34 cellular contexts compared by ENCODE assay signal in genomic region chr4:116537828-116538227, GRCh38.
"Had no signal": no experiment of that assay in that cellular context is flagged by ENCODE, and none has a peak within 500 bp of the region (broad histone marks: within the 10 kb centered on the region; RNA-seq: fewer than 3 reads in every experiment).

No MANE protein-coding gene starts in this region.

- H3K4me1 ChIP-seq: ascending aorta, colonic mucosa had no signal

- H3K27ac Mint-ChIP-seq: activated B cell treated with CpG ODN at 0.5 μM for 24 hours; activated CD4-positive, alpha-beta memory T cell treated with anti-CD3 and anti-CD28 coated beads, Interleukin-2, amount 10 ng/mL, durations not matched to agents 7 days and 5 days; activated CD4-positive, alpha-beta T cell treated with anti-CD3 and anti-CD28 coated beads for 36 hours; activated CD4-positive, alpha-beta T cell treated with anti-CD3 and anti-CD28 coated beads, Interleukin-2, amount 10 ng/mL, durations not matched to agents 7 days and 5 days; activated CD8-positive, alpha-beta memory T cell treated with anti-CD3 and anti-CD28 coated beads, Interleukin-2, amount 10 ng/mL, durations not matched to agents 7 days and 5 days; activated CD8-positive, alpha-beta T cell treated with anti-CD3 and anti-CD28 coated beads, Interleukin-2, amount 10 ng/mL, durations not matched to agents 7 days and 5 days; activated naive CD4-positive, alpha-beta T cell treated with anti-CD3 and anti-CD28 coated beads, Interleukin-2, amount 10 ng/mL, durations not matched to agents 7 days and 5 days; activated naive CD4-positive, alpha-beta T cell treated with anti-CD3 and anti-CD28 coated beads, Interleukin-2, amount 50 U/mL, for 24 hours; activated naive CD8-positive, alpha-beta T cell; activated naive CD8-positive, alpha-beta T cell treated with anti-CD3 and anti-CD28 coated beads, Interleukin-2, amount 10 ng/mL, durations not matched to agents 7 days and 5 days; activated naive CD8-positive, alpha-beta T cell treated with anti-CD3 and anti-CD28 coated beads, Interleukin-2, amount 50 U/mL, for 24 hours; activated T-cell treated with anti-CD3 and anti-CD28 coated beads, Interleukin-2, amount 50 U/mL, for 24 hours; activated T-helper 2 cell treated with anti-CD3 and anti-CD28 coated beads, Interferon-gamma antibody, Interleukin-2, Interleukin-4, amounts not matched to agents 10 μg/mL and 5 μg/mL and 100 μg/mL, durations not matched to agents 14 hours and 24 hours and 36 hours; brain; T-helper 17 cell had no signal

- H3K27me3 ChIP-seq: ascending aorta, cardiac muscle cell, colonic mucosa had no signal

- DNase-seq: activated B cell treated with CpG ODN at 0.5 μM for 24 hours; activated CD4-positive, alpha-beta memory T cell treated with anti-CD3 and anti-CD28 coated beads, Interleukin-2, amount 10 ng/mL, durations not matched to agents 7 days and 5 days; activated CD4-positive, alpha-beta T cell treated with anti-CD3 and anti-CD28 coated beads for 1 hour; activated CD4-positive, alpha-beta T cell treated with anti-CD3 and anti-CD28 coated beads for 36 hours; activated CD4-positive, alpha-beta T cell treated with anti-CD3 and anti-CD28 coated beads for 48 hours; activated CD4-positive, alpha-beta T cell treated with anti-CD3 and anti-CD28 coated beads, Interleukin-2, amount 10 ng/mL, durations not matched to agents 7 days and 5 days; activated CD4-positive, alpha-beta T cell treated with anti-CD3 and anti-CD28 coated beads, Interleukin-2, amount 50 U/mL, for 48 hours; activated CD8-positive, alpha-beta memory T cell treated with anti-CD3 and anti-CD28 coated beads for 24 hours; activated CD8-positive, alpha-beta memory T cell treated with anti-CD3 and anti-CD28 coated beads, Interleukin-2, amount 10 ng/mL, durations not matched to agents 7 days and 5 days; activated CD8-positive, alpha-beta memory T cell treated with anti-CD3 and anti-CD28 coated beads, Interleukin-2, amount 50 U/mL, for 48 hours; activated CD8-positive, alpha-beta T cell treated with anti-CD3 and anti-CD28 coated beads, Interleukin-2, amount 10 ng/mL, durations not matched to agents 7 days and 5 days; activated effector memory CD4-positive, alpha-beta T cell treated with Interleukin-2 at 50 U/mL for 16 hours; activated gamma-delta T cell; activated naive CD4-positive, alpha-beta T cell treated with anti-CD3 and anti-CD28 coated beads, Interleukin-2, amount 10 ng/mL, durations not matched to agents 7 days and 5 days; activated naive CD4-positive, alpha-beta T cell treated with Interleukin-2 at 50 U/mL for 16 hours; activated naive CD8-positive, alpha-beta T cell treated with anti-CD3 and anti-CD28 coated beads, Interleukin-2, amount 10 ng/mL, durations not matched to agents 7 days and 5 days; activated naive CD8-positive, alpha-beta T cell treated with anti-CD3 and anti-CD28 coated beads, Interleukin-2, amount 50 U/mL, for 24 hours; activated T-cell treated with anti-CD3 and anti-CD28 coated beads, Interleukin-2, amount 50 U/mL, for 24 hours; activated T-cell treated with anti-CD3 and anti-CD28 coated beads, Interleukin-2, amount 50 U/mL, for 48 hours; amygdala; anterior cingulate cortex; caudate nucleus; cerebellar nuclear complex; colonic mucosa; T-helper 17 cell had no signal

- H3K36me3 ChIP-seq: ascending aorta, cardiac muscle cell, colonic mucosa had no signal

- H3K36me3 Mint-ChIP-seq: activated CD8-positive, alpha-beta memory T cell treated with anti-CD3 and anti-CD28 coated beads, Interleukin-2, amount 10 ng/mL, durations not matched to agents 7 days and 5 days; activated naive CD4-positive, alpha-beta T cell treated with anti-CD3 and anti-CD28 coated beads, Interleukin-2, amount 10 ng/mL, durations not matched to agents 7 days and 5 days; activated naive CD4-positive, alpha-beta T cell treated with anti-CD3 and anti-CD28 coated beads, Interleukin-2, amount 50 U/mL, for 24 hours; activated naive CD8-positive, alpha-beta T cell; activated naive CD8-positive, alpha-beta T cell treated with anti-CD3 and anti-CD28 coated beads, Interleukin-2, amount 10 ng/mL, durations not matched to agents 7 days and 5 days; brain had no signal

- H3K27ac ChIP-seq: ascending aorta, cardiac muscle cell, colonic mucosa, VCaP had no signal

- H3K4me1 Mint-ChIP-seq: activated B cell treated with CpG ODN at 0.5 μM for 24 hours; activated CD4-positive, alpha-beta memory T cell treated with anti-CD3 and anti-CD28 coated beads, Interleukin-2, amount 10 ng/mL, durations not matched to agents 7 days and 5 days; activated CD4-positive, alpha-beta T cell treated with anti-CD3 and anti-CD28 coated beads for 36 hours; activated CD4-positive, alpha-beta T cell treated with anti-CD3 and anti-CD28 coated beads, Interleukin-2, amount 10 ng/mL, durations not matched to agents 7 days and 5 days; activated CD8-positive, alpha-beta memory T cell treated with anti-CD3 and anti-CD28 coated beads, Interleukin-2, amount 10 ng/mL, durations not matched to agents 7 days and 5 days; activated naive CD4-positive, alpha-beta T cell treated with anti-CD3 and anti-CD28 coated beads, Interleukin-2, amount 10 ng/mL, durations not matched to agents 7 days and 5 days; activated naive CD4-positive, alpha-beta T cell treated with anti-CD3 and anti-CD28 coated beads, Interleukin-2, amount 50 U/mL, for 24 hours; activated naive CD8-positive, alpha-beta T cell treated with anti-CD3 and anti-CD28 coated beads, Interleukin-2, amount 10 ng/mL, durations not matched to agents 7 days and 5 days; activated naive CD8-positive, alpha-beta T cell treated with anti-CD3 and anti-CD28 coated beads, Interleukin-2, amount 50 U/mL, for 24 hours; brain; central memory CD8-positive, alpha-beta T cell; T-helper 17 cell had no signal

- H3K4me3 ChIP-seq: ascending aorta, cardiac muscle cell, colonic mucosa had no signal

- H3K27me3 Mint-ChIP-seq: activated B cell treated with CpG ODN at 0.5 μM for 24 hours; activated CD4-positive, alpha-beta memory T cell treated with anti-CD3 and anti-CD28 coated beads, Interleukin-2, amount 10 ng/mL, durations not matched to agents 7 days and 5 days; activated CD4-positive, alpha-beta T cell treated with anti-CD3 and anti-CD28 coated beads, Interleukin-2, amount 10 ng/mL, durations not matched to agents 7 days and 5 days; activated CD8-positive, alpha-beta memory T cell treated with anti-CD3 and anti-CD28 coated beads, Interleukin-2, amount 10 ng/mL, durations not matched to agents 7 days and 5 days; activated naive CD4-positive, alpha-beta T cell treated with anti-CD3 and anti-CD28 coated beads, Interleukin-2, amount 10 ng/mL, durations not matched to agents 7 days and 5 days; activated naive CD4-positive, alpha-beta T cell treated with anti-CD3 and anti-CD28 coated beads, Interleukin-2, amount 50 U/mL, for 24 hours; activated naive CD8-positive, alpha-beta T cell; activated naive CD8-positive, alpha-beta T cell treated with anti-CD3 and anti-CD28 coated beads, Interleukin-2, amount 10 ng/mL, durations not matched to agents 7 days and 5 days; activated naive CD8-positive, alpha-beta T cell treated with anti-CD3 and anti-CD28 coated beads, Interleukin-2, amount 50 U/mL, for 24 hours; activated T-cell treated with anti-CD3 and anti-CD28 coated beads, Interleukin-2, amount 50 U/mL, for 24 hours; brain; central memory CD8-positive, alpha-beta T cell; T-helper 17 cell had no signal

- ATAC-seq: activated CD4-positive, alpha-beta T cell treated with anti-CD3 and anti-CD28 coated beads for 36 hours; activated CD4-positive, CD25-positive, alpha-beta regulatory T cell treated with anti-CD3 and anti-CD28 coated beads, Interleukin-2, amount 50 U/mL, for 24 hours; activated CD8-positive, alpha-beta memory T cell treated with anti-CD3 and anti-CD28 coated beads, Interleukin-2, amount 10 ng/mL, durations not matched to agents 7 days and 5 days; activated CD8-positive, alpha-beta T cell treated with anti-CD3 and anti-CD28 coated beads, Interleukin-2, amount 10 ng/mL, durations not matched to agents 7 days and 5 days; activated naive CD8-positive, alpha-beta T cell treated with anti-CD3 and anti-CD28 coated beads, Interleukin-2, amount 50 U/mL, for 24 hours; T-helper 17 cell had no signal

- H3K4me3 Mint-ChIP-seq: activated B cell treated with CpG ODN at 0.5 μM for 24 hours; activated CD4-positive, alpha-beta memory T cell treated with anti-CD3 and anti-CD28 coated beads, Interleukin-2, amount 10 ng/mL, durations not matched to agents 7 days and 5 days; activated CD4-positive, alpha-beta T cell treated with anti-CD3 and anti-CD28 coated beads for 36 hours; activated CD4-positive, alpha-beta T cell treated with anti-CD3 and anti-CD28 coated beads, Interleukin-2, amount 10 ng/mL, durations not matched to agents 7 days and 5 days; activated CD8-positive, alpha-beta memory T cell treated with anti-CD3 and anti-CD28 coated beads, Interleukin-2, amount 10 ng/mL, durations not matched to agents 7 days and 5 days; activated CD8-positive, alpha-beta T cell treated with anti-CD3 and anti-CD28 coated beads, Interleukin-2, amount 10 ng/mL, durations not matched to agents 7 days and 5 days; activated naive CD4-positive, alpha-beta T cell treated with anti-CD3 and anti-CD28 coated beads, Interleukin-2, amount 10 ng/mL, durations not matched to agents 7 days and 5 days; activated naive CD4-positive, alpha-beta T cell treated with anti-CD3 and anti-CD28 coated beads, Interleukin-2, amount 50 U/mL, for 24 hours; activated naive CD8-positive, alpha-beta T cell; activated naive CD8-positive, alpha-beta T cell treated with anti-CD3 and anti-CD28 coated beads, Interleukin-2, amount 10 ng/mL, durations not matched to agents 7 days and 5 days; activated naive CD8-positive, alpha-beta T cell treated with anti-CD3 and anti-CD28 coated beads, Interleukin-2, amount 50 U/mL, for 24 hours; activated T-cell treated with anti-CD3 and anti-CD28 coated beads, Interleukin-2, amount 50 U/mL, for 24 hours; brain; central memory CD8-positive, alpha-beta T cell; T-helper 17 cell had no signal

- H3K9me3 Mint-ChIP-seq: activated CD4-positive, alpha-beta T cell treated with anti-CD3 and anti-CD28 coated beads, Interleukin-2, amount 10 ng/mL, durations not matched to agents 7 days and 5 days; activated naive CD4-positive, alpha-beta T cell treated with anti-CD3 and anti-CD28 coated beads, Interleukin-2, amount 10 ng/mL, durations not matched to agents 7 days and 5 days; activated naive CD4-positive, alpha-beta T cell treated with anti-CD3 and anti-CD28 coated beads, Interleukin-2, amount 50 U/mL, for 24 hours; activated naive CD8-positive, alpha-beta T cell treated with anti-CD3 and anti-CD28 coated beads, Interleukin-2, amount 10 ng/mL, durations not matched to agents 7 days and 5 days; activated T-helper 2 cell treated with anti-CD3 and anti-CD28 coated beads, Interferon-gamma antibody, Interleukin-2, Interleukin-4, amounts not matched to agents 10 μg/mL and 5 μg/mL and 100 μg/mL, durations not matched to agents 14 hours and 24 hours and 36 hours had no signal
